8 cellular contexts compared by ENCODE assay signal in the genomic region with DNA sequence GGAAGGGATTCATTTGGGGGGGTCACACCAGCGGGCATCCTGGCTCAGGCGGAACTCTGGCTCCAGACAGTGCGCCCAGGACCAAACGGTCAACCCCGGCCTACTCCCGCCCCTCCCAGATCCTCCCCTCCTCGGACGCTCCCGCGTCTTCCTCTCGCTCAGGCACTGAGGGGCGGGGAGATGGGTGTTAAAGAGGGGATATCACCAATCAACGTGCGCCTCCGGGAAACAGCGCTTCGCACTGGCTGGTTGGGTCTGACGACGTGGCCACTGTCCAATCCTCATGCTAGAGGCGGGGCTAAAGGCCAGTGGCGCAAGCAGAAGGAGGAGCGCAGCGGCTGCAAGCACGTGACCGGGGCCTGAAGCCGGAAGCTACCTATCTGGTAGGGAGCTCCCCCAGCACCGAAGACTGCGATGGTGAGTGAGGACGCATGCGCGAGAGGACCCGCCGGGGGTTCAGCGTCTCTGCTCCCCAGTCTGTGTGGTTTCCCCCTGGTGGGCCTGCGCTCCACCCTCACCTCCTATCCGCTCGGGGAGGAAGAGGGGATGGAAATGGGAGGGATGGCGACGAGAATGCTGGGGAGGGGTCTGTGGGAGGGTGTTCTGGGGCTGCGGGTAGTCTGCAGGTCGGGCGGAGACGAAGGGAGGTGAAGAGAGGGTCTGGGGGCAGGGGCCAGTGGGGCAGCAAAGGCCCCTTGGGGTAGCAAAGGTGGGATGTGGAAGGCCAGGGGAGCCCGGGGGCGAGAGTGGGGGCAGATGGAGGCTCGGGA.
A peak's percentile ranks its signal among the peaks of the same experiment; 100 is the strongest.
DNase-seq lines count a peak whose midpoint lies in the region; ATAC-seq and TF ChIP-seq lines count a peak whose summit lies in the region.

A gene (plus strand): TSS at position 360 of the 770 bp plus-strand sequence. CDS start 55 bp downstream, at position 415.

- peak; percentile 99 for ATAC-seq in GM19035 (IDR thresholded peaks at IDR 0.05; ENCODE audit: unreplicated experiment)
- ATAC-seq in HG03354 (IDR thresholded peaks at IDR 0.05; ENCODE audit: poor library complexity, severe bottlenecking, unreplicated experiment) = peak; percentile 98
- ATAC-seq in activated CD4-positive, CD25-positive, alpha-beta regulatory T cell treated with anti-CD3 and anti-CD28 coated beads, Interleukin-2, amount 50 U/mL, for 24 hours = peak; percentile 98

- DNase-seq in AG10803 (ENCODE audit: low read depth) = peak; percentile 99
- DNase-seq in NCI-H446 treated with DMSO at 0.1 percent for 48 hours (lab: John Stamatoyannopoulos, UW) = peak; percentile 97
- DNase-seq in cerebellar cortex (ENCODE audit: low spot score) = peak; percentile 100
- peak; percentile 99 for DNase-seq in iris pigment epithelial cell (ENCODE audit: low read depth)
- peak; percentile 92 for DNase-seq in stimulated activated CD4-positive, alpha-beta T cell treated with anti-CD3 and anti-CD28 coated beads, Interleukin-12 subunit alpha, Interleukin-12 subunit beta, amount 100 ng/mL, for 4 hours

- TF ChIP-seq CTCF in AG10803 (conservative IDR thresholded peaks at IDR 0.05; ENCODE audit: low read length) = no peak

- peak within 1 kb of the TSS; percentile 100 for H3K4me3 ChIP-seq in AG10803 (ENCODE audit: low read length)

Comparison
In these comparisons a context has a peak if more than half of its experiments do, and no peak if none do; other contexts are left out.
1. Peak in every context shown above with its lines: DNase-seq, ATAC-seq and H3K4me3 ChIP-seq.